In genomic region chr3:136266468-136266867, GRCh38 we compare ENCODE assay signal across 10 cellular contexts. TPM values are rescaled to one million over a fixed set of nuclear protein-coding genes. Genes with fewer than 3 reads are reported as not detected.
DNase-seq lines count a peak whose midpoint lies in the region; ATAC-seq and TF ChIP-seq lines count a peak whose summit lies in the region.
"Had no signal": no experiment of that assay in that cellular context is flagged by ENCODE, and none has a peak within 500 bp of the region (broad histone marks: within the 10 kb centered on the region; RNA-seq: fewer than 3 reads in every experiment).

No MANE protein-coding gene starts in this region.

- TF ChIP-seq CTCF in neural progenitor cell (IDR thresholded peaks at IDR 0.05): no peak
- TF ChIP-seq CTCF in thyroid gland (IDR thresholded peaks at IDR 0.05): no peak

- H3K4me2 ChIP-seq in neural progenitor cell: no peak overlapping the region

- H3K9me3 ChIP-seq in neural progenitor cell (ENCODE audit: low read depth): no peaks in the 10 kb centered on the region
- H3K9me3 ChIP-seq in thyroid gland: no peaks in the 10 kb centered on the region

- H3F3A ChIP-seq in neural progenitor cell (ENCODE audit: low read depth): no peaks in the 10 kb centered on the region

- ATAC-seq in GM21619 (IDR thresholded peaks at IDR 0.05; ENCODE audit: unreplicated experiment): peak; percentile 83
- peak; percentile 82 for ATAC-seq in HG03571 (IDR thresholded peaks at IDR 0.05; ENCODE audit: unreplicated experiment)
- ATAC-seq in esophagus mucosa: peak; percentile 53
- ATAC-seq in Right ventricle myocardium superior (ENCODE audit: poor library complexity): no peak
- ATAC-seq in GM21526 (IDR thresholded peaks at IDR 0.05; ENCODE audit: low FRiP score, unreplicated experiment): no peak
- ATAC-seq: stimulated activated naive CD8-positive, alpha-beta T cell treated with anti-CD3 and anti-CD28 coated beads, Interleukin-15, amount 100 ng/mL, for 72 hours had no signal

- no peak overlapping the region for H2AFZ ChIP-seq in neural progenitor cell (replicated peaks)

- no peak overlapping the region for H3K27ac Mint-ChIP-seq in neural progenitor cell
- H3K27ac Mint-ChIP-seq: stimulated activated naive CD8-positive, alpha-beta T cell treated with anti-CD3 and anti-CD28 coated beads, Interleukin-15, amount 100 ng/mL, for 72 hours had no signal

- DNase-seq in GM04503 (ENCODE audit: low read depth) (peak; percentile 8), neural progenitor cell (ENCODE audit: low spot score) (no peak), Right ventricle myocardium superior (no peak), thyroid gland (no peak)
- DNase-seq: brain microvascular endothelial cell; stimulated activated naive CD8-positive, alpha-beta T cell treated with anti-CD3 and anti-CD28 coated beads, Interleukin-15, amount 100 ng/mL, for 72 hours had no signal

- no peaks in the 10 kb centered on the region for H3K27me3 ChIP-seq in neural progenitor cell
- no peaks in the 10 kb centered on the region for H3K27me3 ChIP-seq in thyroid gland
- H3K27me3 ChIP-seq: brain microvascular endothelial cell had no signal

- no peak for TF ChIP-seq POLR2A in thyroid gland (IDR thresholded peaks at IDR 0.05)

- peaks cover 46% of the 10 kb centered on the region for H3K36me3 Mint-ChIP-seq in neural progenitor cell

- 92 to 96% methylated on average over 4 of the region's 4 CpGs for WGBS in thyroid gland, 2 donors

- H3K27me3 Mint-ChIP-seq in neural progenitor cell (ENCODE audit: insufficient read depth, low read depth): peaks cover 2% of the 10 kb centered on the region
- H3K27me3 Mint-ChIP-seq: stimulated activated naive CD8-positive, alpha-beta T cell treated with anti-CD3 and anti-CD28 coated beads, Interleukin-15, amount 100 ng/mL, for 72 hours had no signal

- H3K9ac ChIP-seq in neural progenitor cell: no peak overlapping the region

- intact Hi-C loops in Right ventricle myocardium superior (cut with DNase I) (no loop called here), thyroid gland (cut with DNase I) (no loop called here)

- peaks cover 3% of the 10 kb centered on the region for H3K9me3 Mint-ChIP-seq in neural progenitor cell
- H3K9me3 Mint-ChIP-seq: stimulated activated naive CD8-positive, alpha-beta T cell treated with anti-CD3 and anti-CD28 coated beads, Interleukin-15, amount 100 ng/mL, for 72 hours had no signal

- H3K27ac ChIP-seq in neural progenitor cell: no peak overlapping the region
- no peak overlapping the region for H3K27ac ChIP-seq in thyroid gland
- H3K27ac ChIP-seq: brain microvascular endothelial cell had no signal

- no peak overlapping the region for H3K4me3 ChIP-seq in neural progenitor cell
- no peak overlapping the region for H3K4me3 ChIP-seq in thyroid gland (replicated peaks in 1 of 3)

- H3K36me3 ChIP-seq in neural progenitor cell (peaks cover 16% of the 10 kb centered on the region), thyroid gland (peaks cover 4 to 8% of the 10 kb centered on the region in 2 donors)
- H3K36me3 ChIP-seq: brain microvascular endothelial cell had no signal

- no peaks in the 10 kb centered on the region for H3K4me1 Mint-ChIP-seq in neural progenitor cell

- H3K79me2 ChIP-seq in neural progenitor cell (ENCODE audit: low read depth): peaks cover 9% of the 10 kb centered on the region

- no peaks in the 10 kb centered on the region for H4K20me1 ChIP-seq in neural progenitor cell (ENCODE audit: low read depth)

- H3K4me1 ChIP-seq in neural progenitor cell (no peaks in the 10 kb centered on the region), thyroid gland (no peaks in the 10 kb centered on the region)

- no peak overlapping the region for H3K4me3 Mint-ChIP-seq in neural progenitor cell
- H3K4me3 Mint-ChIP-seq: stimulated activated naive CD8-positive, alpha-beta T cell treated with anti-CD3 and anti-CD28 coated beads, Interleukin-15, amount 100 ng/mL, for 72 hours had no signal

RNA-seq across cellular contexts. Expression of gene PCCB, which starts 16.3 kb away (rescaled TPM):
- total RNA-seq in esophagus mucosa (32.0 TPM), neural progenitor cell (ENCODE audit: low replicate concordance) (83.4 and 99.2 TPM in 2 replicates), Right ventricle myocardium superior (104 TPM), thyroid gland (10 to 100 TPM; 31.2 to 95.8 (median 60.3) TPM)

Comparison
In these comparisons a context has a peak if more than half of its experiments do, and no peak if none do; other contexts are left out.
1. ATAC-seq: peak in GM21619 (single experiment), HG03571 (single experiment) and esophagus mucosa (single experiment); none in Right ventricle myocardium superior (single experiment) and GM21526 (single experiment).